29 cellular contexts compared by ENCODE assay signal in genomic region chr2:9325428-9325827, GRCh38.
"Had no signal": no experiment of that assay in that cellular context is flagged by ENCODE, and none has a peak within 500 bp of the region (broad histone marks: within the 10 kb centered on the region; RNA-seq: fewer than 3 reads in every experiment).

No MANE protein-coding gene starts in this region.

- H3K9me3 Mint-ChIP-seq: dendritic cell treated with granulocyte-macrophage colony-stimulating factor and Interleukin-4, amounts not matched to agents 40 ng/mL and 50 ng/mL, for 4 days; effector memory CD8-positive, alpha-beta T cell; endodermal cell; immature natural killer cell; memory B cell had no signal

- H3K27me3 Mint-ChIP-seq: dendritic cell treated with granulocyte-macrophage colony-stimulating factor and Interleukin-4, amounts not matched to agents 40 ng/mL and 50 ng/mL, for 4 days had no signal

- H3K4me3 Mint-ChIP-seq: dendritic cell treated with granulocyte-macrophage colony-stimulating factor and Interleukin-4, amounts not matched to agents 40 ng/mL and 50 ng/mL, for 4 days; effector memory CD8-positive, alpha-beta T cell; endodermal cell; immature natural killer cell; memory B cell; naive thymus-derived CD4-positive, alpha-beta T cell had no signal

- H3K9me3 ChIP-seq: colonic mucosa, esophagus squamous epithelium, gastrocnemius medialis, heart left ventricle had no signal

- ATAC-seq: effector memory CD8-positive, alpha-beta T cell; esophagus mucosa; gastrocnemius medialis; heart left ventricle; left colon; left lobe of liver; left ventricle myocardium superior; naive thymus-derived CD4-positive, alpha-beta T cell had no signal

- H3K27ac ChIP-seq: colonic mucosa, epithelial cell of prostate, esophagus squamous epithelium, gastrocnemius medialis, heart left ventricle, hepatocyte had no signal

- H3K4me1 ChIP-seq: colonic mucosa had no signal

- DNase-seq: colonic mucosa; cortex of kidney; effector CD8-positive, alpha-beta T cell; effector memory CD8-positive, alpha-beta T cell; endodermal cell; erythroblast; esophagus squamous epithelium; foreskin fibroblast; foreskin melanocyte; gastrocnemius medialis; heart left ventricle; hypothalamus; immature natural killer cell; islet precursor cell; kidney; kidney glomerular epithelial cell; left colon; left ventricle myocardium superior; mammary epithelial cell; mesendoderm; midbrain; naive thymus-derived CD4-positive, alpha-beta T cell had no signal

- H3K36me3 Mint-ChIP-seq: immature natural killer cell; memory B cell; naive thymus-derived CD4-positive, alpha-beta T cell had no signal

- H3K4me3 ChIP-seq: colonic mucosa, esophagus squamous epithelium, gastrocnemius medialis, heart left ventricle, hepatocyte, lung had no signal

- H3K4me1 Mint-ChIP-seq: immature natural killer cell; naive thymus-derived CD4-positive, alpha-beta T cell had no signal

- H3K27ac Mint-ChIP-seq: dendritic cell treated with granulocyte-macrophage colony-stimulating factor and Interleukin-4, amounts not matched to agents 40 ng/mL and 50 ng/mL, for 4 days; effector memory CD8-positive, alpha-beta T cell; endodermal cell; immature natural killer cell; memory B cell; naive thymus-derived CD4-positive, alpha-beta T cell had no signal

- H3K27me3 ChIP-seq: colonic mucosa, esophagus squamous epithelium, gastrocnemius medialis, heart left ventricle, hepatocyte had no signal

- H3K36me3 ChIP-seq: colonic mucosa, gastrocnemius medialis had no signal
